ENCODE assay signal across 8 cellular contexts in the genomic region with DNA sequence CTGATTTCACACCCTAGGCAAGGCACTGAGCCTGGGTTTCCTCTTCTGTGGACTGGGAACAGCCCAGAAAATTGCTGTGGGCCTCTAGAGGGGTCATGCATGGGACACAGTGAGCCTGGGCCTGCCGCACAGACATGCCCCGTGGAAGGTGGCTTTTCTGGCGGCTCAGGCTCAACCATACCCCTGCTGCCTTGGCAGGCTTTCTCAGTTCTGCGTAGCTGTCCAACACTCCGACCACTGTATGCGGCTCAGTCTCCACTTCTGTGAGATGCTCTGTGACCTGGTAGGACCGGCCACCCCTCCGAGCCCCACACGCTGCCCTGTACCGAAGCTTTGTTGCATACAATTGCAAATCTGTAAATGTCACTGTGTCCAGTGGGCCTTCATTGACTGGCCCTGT.
"Had no signal": no experiment of that assay in that cellular context is flagged by ENCODE, and none has a peak within 500 bp of the region (broad histone marks: within the 10 kb centered on the region; RNA-seq: fewer than 3 reads in every experiment).

No MANE protein-coding gene starts in this region.

- H2AFZ ChIP-seq: GM23248 had no signal

- H3K4me3 Mint-ChIP-seq: H9, IgD-negative memory B cell had no signal

- DNase-seq: GM23248, GOT3, H9, HCEC 1CT, KBM-7 had no signal

- H3K4me3 ChIP-seq: GM23248 had no signal

- H3K9ac ChIP-seq: GM23248 had no signal

- FAIRE-seq: H54, HTR-8/SVneo had no signal

- H3K36me3 Mint-ChIP-seq: IgD-negative memory B cell had no signal

- H3K27ac Mint-ChIP-seq: H9, IgD-negative memory B cell had no signal

- H3K27ac ChIP-seq: GM23248 had no signal
